Comparison of ENCODE assay signal across 13 cellular contexts in the genomic region with DNA sequence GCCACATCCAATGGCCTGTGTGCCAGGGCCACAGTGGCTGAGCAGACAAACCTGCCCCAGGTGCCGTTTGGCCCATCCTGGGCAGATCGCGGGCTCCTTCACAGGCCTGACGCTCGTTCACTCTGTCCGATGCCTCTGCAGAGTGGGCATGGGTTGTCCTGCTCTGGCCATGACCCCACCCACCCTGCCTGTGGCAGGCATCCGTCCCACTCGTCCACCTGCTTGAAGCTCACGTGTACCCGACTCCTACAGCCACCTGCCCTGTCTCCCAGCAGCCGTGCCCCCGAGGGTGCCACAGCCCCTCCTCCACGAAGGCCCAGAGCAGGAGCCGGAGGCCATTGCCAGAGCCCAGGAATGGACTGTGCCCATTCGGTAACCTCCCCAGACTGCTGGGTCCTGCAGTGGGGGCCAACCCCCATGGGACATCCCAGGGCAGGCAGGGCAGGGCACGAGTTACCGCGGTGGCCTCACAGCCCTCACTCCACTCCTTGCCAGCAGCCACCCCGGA. TPM values are rescaled to one million over a fixed set of nuclear protein-coding genes. Genes with fewer than 3 reads are reported as not detected.
"Had no signal": no experiment of that assay in that cellular context is flagged by ENCODE, and none has a peak within 500 bp of the region (broad histone marks: within the 10 kb centered on the region; RNA-seq: fewer than 3 reads in every experiment).

No MANE protein-coding gene starts in this region.

- H3K27me3 Mint-ChIP-seq: natural killer cell treated with Interleukin-12 subunit alpha and Interleukin-12 subunit beta and Interleukin-15 and Interleukin-18, amount 100 ng/mL, for 72 hours; T-helper 17 cell had no signal

- H3K4me3 Mint-ChIP-seq: natural killer cell treated with Interleukin-12 subunit alpha and Interleukin-12 subunit beta and Interleukin-15 and Interleukin-18, amount 100 ng/mL, for 72 hours; stimulated activated memory B cell treated with anti-CD40 and anti-IgM and Interleukin-4, amounts not matched to agents 10 μg/mL and 1 μg/mL and 100 μg/mL, for 72 hours; T-helper 17 cell had no signal

- H3K9me3 Mint-ChIP-seq: natural killer cell treated with Interleukin-12 subunit alpha and Interleukin-12 subunit beta and Interleukin-15 and Interleukin-18, amount 100 ng/mL, for 72 hours; stimulated activated memory B cell treated with anti-CD40 and anti-IgM and Interleukin-4, amounts not matched to agents 10 μg/mL and 1 μg/mL and 100 μg/mL, for 72 hours had no signal

- H3K36me3 ChIP-seq: transverse colon had no signal

- H3K27ac Mint-ChIP-seq: natural killer cell treated with Interleukin-12 subunit alpha and Interleukin-12 subunit beta and Interleukin-15 and Interleukin-18, amount 100 ng/mL, for 72 hours; stimulated activated memory B cell treated with anti-CD40 and anti-IgM and Interleukin-4, amounts not matched to agents 10 μg/mL and 1 μg/mL and 100 μg/mL, for 72 hours; T-helper 17 cell had no signal

- H3K4me3 ChIP-seq: smooth muscle cell, transverse colon had no signal

- ATAC-seq: natural killer cell treated with Interleukin-12 subunit alpha and Interleukin-12 subunit beta and Interleukin-15 and Interleukin-18, amount 100 ng/mL, for 72 hours; stimulated activated memory B cell treated with anti-CD40 and anti-IgM and Interleukin-4, amounts not matched to agents 10 μg/mL and 1 μg/mL and 100 μg/mL, for 72 hours; T-helper 17 cell had no signal

- H3K4me1 ChIP-seq: transverse colon had no signal

- H3K27ac ChIP-seq: transverse colon had no signal

- DNase-seq: activated CD4-positive, alpha-beta T cell treated with anti-CD3 and anti-CD28 coated beads, Interleukin-2, amount 50 U/mL, for 1 hour; activated gamma-delta T cell; caudate nucleus; cortex of kidney; effector memory CD4-positive, alpha-beta T cell; mammary epithelial cell; occipital lobe; transverse colon had no signal

- H3K36me3 Mint-ChIP-seq: natural killer cell treated with Interleukin-12 subunit alpha and Interleukin-12 subunit beta and Interleukin-15 and Interleukin-18, amount 100 ng/mL, for 72 hours; stimulated activated memory B cell treated with anti-CD40 and anti-IgM and Interleukin-4, amounts not matched to agents 10 μg/mL and 1 μg/mL and 100 μg/mL, for 72 hours had no signal

- H3K9me3 ChIP-seq: transverse colon had no signal

RNA-seq across cellular contexts. Expression of a gene that starts 51.9 kb away (rescaled TPM):
- total RNA-seq: subcutaneous adipose tissue, transverse colon had no signal
